In the genomic region with DNA sequence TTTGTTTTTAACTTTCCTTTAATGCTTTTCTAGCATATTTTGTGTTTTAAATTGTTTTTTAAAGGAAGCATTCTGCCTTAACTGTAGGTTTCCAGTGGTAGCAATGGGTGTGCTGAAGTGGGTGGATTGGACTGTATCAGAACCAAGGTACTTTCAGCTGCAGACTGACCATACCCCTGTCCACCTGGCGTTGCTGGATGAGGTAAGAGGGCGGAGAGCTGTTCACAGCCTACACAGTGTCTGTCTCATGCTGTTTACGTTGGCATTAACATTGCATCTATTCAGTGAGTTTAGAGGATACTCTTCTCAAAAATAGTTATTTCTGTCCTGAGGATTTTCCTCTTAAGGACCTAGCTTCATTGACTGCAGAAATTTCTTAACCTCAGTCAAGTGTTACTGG, we compare ENCODE assay signal across 25 cellular contexts. TPM values are rescaled to one million over a fixed set of nuclear protein-coding genes. Genes with fewer than 3 reads are reported as not detected.
DNase-seq lines count a peak whose midpoint lies in the region; ATAC-seq and TF ChIP-seq lines count a peak whose summit lies in the region.
"Had no signal": no experiment of that assay in that cellular context is flagged by ENCODE, and none has a peak within 500 bp of the region (broad histone marks: within the 10 kb centered on the region; RNA-seq: fewer than 3 reads in every experiment).

No MANE protein-coding gene starts in this region.

- DNase-seq in left ventricle myocardium inferior (no peak), Right ventricle myocardium superior (no peak), RWPE2 (ENCODE audit: low spot score) (peak; percentile 55), mesenteric fat pad (ENCODE audit: low spot score) (peak; percentile 3), NCI-H1092 (lab: John Stamatoyannopoulos, UW) (no peak), iPS-NIHi7 (ENCODE audit: extremely low spot score) (no peak), NCI-H1417 (lab: John Stamatoyannopoulos, UW) (no peak), SW 1271 (lab: John Stamatoyannopoulos, UW) (no peak)
- DNase-seq: activated CD4-positive, alpha-beta T cell treated with anti-CD3 and anti-CD28 coated beads for 4 hours; Calu3; central memory CD4-positive, alpha-beta T cell; EL; glutamatergic neuron; kidney glomerular epithelial cell; mammary epithelial cell; NCI-H1436 treated with DMSO at 0.1 percent for 48 hours; NCI-H446 treated with DMSO at 0.1 percent for 48 hours; stimulated activated CD4-positive, alpha-beta T cell treated with anti-CD3 and anti-CD28 coated beads, Interleukin-2, amount 100 ng/mL, for 48 hours had no signal

- ATAC-seq in Right ventricle myocardium superior (ENCODE audit: poor library complexity) (no peak), RWPE2 (ENCODE audit: low read depth) (no peak)
- ATAC-seq: GM23338; stimulated activated effector memory CD8-positive, alpha-beta T cell treated with anti-CD3 and anti-CD28 coated beads, Interleukin-12 subunit alpha, Interleukin-12 subunit beta, amount 100 ng/mL, for 72 hours had no signal

- H3K27ac ChIP-seq in left ventricle myocardium inferior (replicated peaks) = peak overlapping the region; percentile 30
- H3K27ac ChIP-seq in RWPE2 (ENCODE audit: poor library complexity, severe bottlenecking) = no peak overlapping the region
- H3K27ac ChIP-seq: ascending aorta, SJSA1, thoracic aorta, vagina had no signal

- H3K36me3 ChIP-seq in left ventricle myocardium inferior (peaks cover 100% of the 10 kb centered on the region), RWPE2 (ENCODE audit: low read depth) (peaks cover 100% of the 10 kb centered on the region)

- intact Hi-C loops in left ventricle myocardium inferior (cut with micrococcal nuclease) (no loop called here), Right ventricle myocardium superior (cut with DNase I) (no loop called here)

- H3K9me3 ChIP-seq in left ventricle myocardium inferior (replicated peaks) = no peaks in the 10 kb centered on the region
- H3K9me3 ChIP-seq in RWPE2 (ENCODE audit: severe bottlenecking) = no peaks in the 10 kb centered on the region
- H3K9me3 ChIP-seq: ascending aorta, SJSA1, thoracic aorta, vagina had no signal

- H3K27me3 ChIP-seq in left ventricle myocardium inferior (ENCODE audit: low read depth) (no peaks in the 10 kb centered on the region), RWPE2 (ENCODE audit: insufficient read depth, poor library complexity, severe bottlenecking) (no peaks in the 10 kb centered on the region)
- H3K27me3 ChIP-seq: ascending aorta, SJSA1, vagina had no signal

- TF ChIP-seq CTCF in left ventricle myocardium inferior (IDR thresholded peaks at IDR 0.05; ENCODE audit: borderline replicate concordance) = no peak
- no peak for TF ChIP-seq CTCF in RWPE2 (IDR thresholded peaks at IDR 0.05; ENCODE audit: poor library complexity, severe bottlenecking)

- H3K4me1 ChIP-seq in left ventricle myocardium inferior (peaks cover 33% of the 10 kb centered on the region), RWPE2 (ENCODE audit: insufficient read depth, poor library complexity, severe bottlenecking) (no peaks in the 10 kb centered on the region)
- H3K4me1 ChIP-seq: ascending aorta, SJSA1, vagina had no signal

- no peak overlapping the region for H3K4me3 ChIP-seq in left ventricle myocardium inferior
- H3K4me3 ChIP-seq in RWPE2 (ENCODE audit: severe bottlenecking) = no peak overlapping the region
- H3K4me3 ChIP-seq: ascending aorta, GM23338, SJSA1, thoracic aorta, vagina had no signal

RNA-seq across cellular contexts. Expression of gene NELFCD, which starts 11.9 kb away (rescaled TPM):
- 30.4 TPM for total RNA-seq in left ventricle myocardium inferior
- total RNA-seq in Right ventricle myocardium superior = 29.0 TPM
- total RNA-seq in mesenteric fat pad = 43.9 TPM

RNA-seq across cellular contexts. Expression of gene CTSZ, which starts 14.1 kb away (rescaled TPM):
- total RNA-seq in left ventricle myocardium inferior = 131 TPM
- total RNA-seq in Right ventricle myocardium superior = 133 TPM
- total RNA-seq in mesenteric fat pad = 277 TPM

RNA-seq across cellular contexts. Expression of gene TUBB1, which starts 26.3 kb away (rescaled TPM):
- total RNA-seq in left ventricle myocardium inferior (0.30 TPM), Right ventricle myocardium superior (0.22 TPM), mesenteric fat pad (0.51 TPM)
- total RNA-seq: ascending aorta, Calu3, GM23338, mammary epithelial cell, renal cortical epithelial cell, vagina had no signal

RNA-seq across cellular contexts. Expression of gene ATP5F1E, which starts 39.2 kb away (rescaled TPM):
- total RNA-seq in left ventricle myocardium inferior (134 TPM), Right ventricle myocardium superior (143 TPM), mesenteric fat pad (71.3 TPM)

RNA-seq across cellular contexts. Expression of gene PRELID3B, which starts 49.7 kb away (rescaled TPM):
- total RNA-seq in left ventricle myocardium inferior = 46.6 TPM
- 37.6 TPM for total RNA-seq in Right ventricle myocardium superior
- 56.8 TPM for total RNA-seq in mesenteric fat pad

Comparison
In these comparisons a context has a peak if more than half of its experiments do, and no peak if none do; other contexts are left out.
1. DNase-seq: peak in RWPE2 (single experiment) and mesenteric fat pad (single experiment); none in left ventricle myocardium inferior (single experiment), Right ventricle myocardium superior (single experiment), NCI-H1092 (single experiment), iPS-NIHi7 (single experiment), NCI-H1417 (0 of 3) and SW 1271 (0 of 2).